ENCODE assay signal across 31 cellular contexts in the genomic region with DNA sequence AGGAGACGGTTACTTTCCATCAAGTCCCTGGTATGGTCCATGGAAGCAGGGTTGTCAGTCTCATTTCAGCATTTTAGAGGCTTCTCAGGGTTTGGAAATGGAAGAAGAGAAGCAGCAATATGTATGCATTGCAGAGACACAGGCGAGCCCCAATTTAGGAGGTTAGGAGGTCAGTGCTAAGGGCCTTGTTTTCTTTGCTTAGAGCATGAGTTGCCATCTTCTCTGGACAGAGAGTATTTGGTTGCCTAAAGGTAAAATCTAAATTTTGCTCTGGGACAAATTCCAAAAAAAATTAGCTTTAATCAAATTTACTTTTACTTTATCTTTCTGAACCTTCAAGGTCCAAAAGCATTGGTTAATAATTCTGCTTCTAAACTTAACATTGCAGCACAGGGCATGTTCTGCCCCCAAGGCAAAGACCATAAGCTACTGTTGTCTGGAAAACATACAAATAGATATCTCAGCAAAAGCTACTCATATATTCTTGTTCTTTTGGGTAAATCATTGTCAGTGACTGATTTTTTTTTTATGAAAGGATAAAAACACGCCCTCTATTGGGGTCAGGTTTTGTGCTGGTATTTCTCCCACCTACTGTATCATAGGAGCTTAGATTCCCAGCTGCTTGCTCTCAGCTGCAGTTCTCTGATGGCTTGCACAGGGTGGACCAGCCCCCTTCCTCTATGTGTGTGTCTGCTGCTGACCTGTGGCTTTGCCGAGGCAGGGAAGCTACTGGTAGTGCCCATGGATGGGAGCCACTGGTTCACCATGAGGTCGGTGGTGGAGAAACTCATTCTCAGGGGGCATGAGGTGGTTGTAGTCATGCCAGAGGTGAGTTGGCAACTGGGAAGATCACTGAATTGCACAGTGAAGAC. TPM values are rescaled to one million over a fixed set of nuclear protein-coding genes. Genes with fewer than 3 reads are reported as not detected.
"Had no signal": no experiment of that assay in that cellular context is flagged by ENCODE, and none has a peak within 500 bp of the region (broad histone marks: within the 10 kb centered on the region; RNA-seq: fewer than 3 reads in every experiment).

UGT1A9 (plus strand) TSS at position 609 of the 872 bp plus-strand sequence; CDS start at position 646, 37 bp downstream.

- DNase-seq: activated CD4-positive, alpha-beta T cell treated with anti-CD3 and anti-CD28 coated beads for 36 hours; activated CD4-positive, alpha-beta T cell treated with anti-CD3 and anti-CD28 coated beads, Interleukin-2, amount 10 ng/mL, durations not matched to agents 7 days and 5 days; activated CD4-positive, alpha-beta T cell treated with anti-CD3 and anti-CD28 coated beads, Interleukin-2, amount 50 U/mL, for 48 hours; activated CD8-positive, alpha-beta T cell treated with anti-CD3 and anti-CD28 coated beads, Interleukin-2, amount 10 ng/mL, durations not matched to agents 7 days and 5 days; activated gamma-delta T cell treated with Interleukin-2 at 50 U/mL for 16 hours; activated naive CD4-positive, alpha-beta T cell treated with anti-CD3 and anti-CD28 coated beads for 36 hours; activated T-cell treated with anti-CD3 and anti-CD28 coated beads, Interleukin-2, amount 50 U/mL, for 4 hours; adrenal gland; body of pancreas; Kasumi-1; KG1; MG63; NCI-H1048; NCI-H1436 treated with DMSO at 0.1 percent for 48 hours; NCI-H1694 treated with DMSO at 0.1 percent for 48 hours; NCI-H2029; NCI-H345; NCI-H524 treated with DMSO at 0.1 percent for 48 hours; NK-92 treated with Interleukin-12 subunit alpha and Interleukin-12 subunit beta, amount 100 ng/mL, for 24 hours; SHP77; SK-N-SH had no signal

- ATAC-seq: activated CD4-positive, alpha-beta T cell treated with anti-CD3 and anti-CD28 coated beads for 36 hours; activated CD8-positive, alpha-beta T cell treated with anti-CD3 and anti-CD28 coated beads, Interleukin-2, amount 10 ng/mL, durations not matched to agents 7 days and 5 days; activated naive CD4-positive, alpha-beta T cell treated with anti-CD3 and anti-CD28 coated beads, Interleukin-2, amount 50 U/mL, for 72 hours; activated T-cell treated with anti-CD3 and anti-CD28 coated beads, Interleukin-2, amount 50 U/mL, for 4 hours; body of pancreas had no signal

- H3K36me3 ChIP-seq: adrenal gland, breast epithelium, MG63, SJSA1 had no signal

- H3K9me3 Mint-ChIP-seq: activated CD4-positive, alpha-beta T cell treated with anti-CD3 and anti-CD28 coated beads, Interleukin-2, amount 10 ng/mL, durations not matched to agents 7 days and 5 days; activated T-helper 1 cell treated with anti-CD3 and anti-CD28 coated beads, Interleukin-12 subunit alpha, Interleukin-12 subunit beta, Interleukin-2, Interleukin-4 antibody, amounts not matched to agents 30 ng/mL and 10 ng/mL and 1 ng/mL, durations not matched to agents 14 hours and 24 hours and 36 hours; T-helper 1 cell treated with Interleukin-12 subunit alpha and Interleukin-12 subunit beta and Interleukin-4 antibody, amounts not matched to agents 30 μg/mL and 1 μg/mL, for 36 hours; T-helper 2 cell treated with Interferon-gamma antibody and Interleukin-4, amounts not matched to agents 5 μg/mL and 100 μg/mL, for 36 hours had no signal

- H3K27me3 ChIP-seq: body of pancreas, breast epithelium, MG63, SJSA1 had no signal

- H3K9ac ChIP-seq: SK-N-SH had no signal

- H3K4me1 Mint-ChIP-seq: activated CD4-positive, alpha-beta T cell treated with anti-CD3 and anti-CD28 coated beads for 36 hours; activated CD4-positive, alpha-beta T cell treated with anti-CD3 and anti-CD28 coated beads, Interleukin-2, amount 10 ng/mL, durations not matched to agents 7 days and 5 days had no signal

- H3K4me1 ChIP-seq: adrenal gland, body of pancreas, breast epithelium, SJSA1 had no signal

- H3K4me3 Mint-ChIP-seq: activated CD4-positive, alpha-beta T cell treated with anti-CD3 and anti-CD28 coated beads for 36 hours; activated CD4-positive, alpha-beta T cell treated with anti-CD3 and anti-CD28 coated beads, Interleukin-2, amount 10 ng/mL, durations not matched to agents 7 days and 5 days; activated CD8-positive, alpha-beta T cell treated with anti-CD3 and anti-CD28 coated beads, Interleukin-2, amount 10 ng/mL, durations not matched to agents 7 days and 5 days; activated naive CD4-positive, alpha-beta T cell treated with anti-CD3 and anti-CD28 coated beads for 36 hours; activated T-cell treated with anti-CD3 and anti-CD28 coated beads, Interleukin-2, amount 50 U/mL, for 4 hours; activated T-helper 1 cell treated with anti-CD3 and anti-CD28 coated beads, Interleukin-12 subunit alpha, Interleukin-12 subunit beta, Interleukin-2, Interleukin-4 antibody, amounts not matched to agents 30 ng/mL and 10 ng/mL and 1 ng/mL, durations not matched to agents 14 hours and 24 hours and 36 hours; T-helper 1 cell treated with Interleukin-12 subunit alpha and Interleukin-12 subunit beta and Interleukin-4 antibody, amounts not matched to agents 30 μg/mL and 1 μg/mL, for 36 hours; T-helper 2 cell treated with Interferon-gamma antibody and Interleukin-4, amounts not matched to agents 5 μg/mL and 100 μg/mL, for 36 hours had no signal

- H3K27ac Mint-ChIP-seq: activated CD4-positive, alpha-beta T cell treated with anti-CD3 and anti-CD28 coated beads for 36 hours; activated CD4-positive, alpha-beta T cell treated with anti-CD3 and anti-CD28 coated beads, Interleukin-2, amount 10 ng/mL, durations not matched to agents 7 days and 5 days; activated CD8-positive, alpha-beta T cell treated with anti-CD3 and anti-CD28 coated beads, Interleukin-2, amount 10 ng/mL, durations not matched to agents 7 days and 5 days; activated naive CD4-positive, alpha-beta T cell treated with anti-CD3 and anti-CD28 coated beads for 36 hours; activated T-helper 1 cell treated with anti-CD3 and anti-CD28 coated beads, Interleukin-12 subunit alpha, Interleukin-12 subunit beta, Interleukin-2, Interleukin-4 antibody, amounts not matched to agents 30 ng/mL and 10 ng/mL and 1 ng/mL, durations not matched to agents 14 hours and 24 hours and 36 hours; T-helper 1 cell treated with Interleukin-12 subunit alpha and Interleukin-12 subunit beta and Interleukin-4 antibody, amounts not matched to agents 30 μg/mL and 1 μg/mL, for 36 hours; T-helper 2 cell treated with Interferon-gamma antibody and Interleukin-4, amounts not matched to agents 5 μg/mL and 100 μg/mL, for 36 hours had no signal

- H3K9me3 ChIP-seq: adrenal gland, body of pancreas, breast epithelium, MG63, SJSA1, SK-N-SH had no signal

- H3K4me2 ChIP-seq: SK-N-SH had no signal

- H3K27ac ChIP-seq: adrenal gland, body of pancreas, breast epithelium, SJSA1 had no signal

- H3K4me3 ChIP-seq: adrenal gland, body of pancreas, breast epithelium, MG63, SJSA1 had no signal

RNA-seq across cellular contexts. Expression of gene UGT1A9, which starts in this region (rescaled TPM):
- total RNA-seq: activated CD4-positive, alpha-beta T cell treated with anti-CD3 and anti-CD28 coated beads for 36 hours; activated CD4-positive, alpha-beta T cell treated with anti-CD3 and anti-CD28 coated beads, Interleukin-2, amount 10 ng/mL, durations not matched to agents 7 days and 5 days; activated CD8-positive, alpha-beta T cell treated with anti-CD3 and anti-CD28 coated beads, Interleukin-2, amount 10 ng/mL, durations not matched to agents 7 days and 5 days; activated naive CD4-positive, alpha-beta T cell treated with anti-CD3 and anti-CD28 coated beads for 36 hours; activated naive CD4-positive, alpha-beta T cell treated with anti-CD3 and anti-CD28 coated beads, Interleukin-2, amount 50 U/mL, for 72 hours; activated T-cell treated with anti-CD3 and anti-CD28 coated beads, Interleukin-2, amount 50 U/mL, for 4 hours; activated T-helper 1 cell treated with anti-CD3 and anti-CD28 coated beads, Interleukin-12 subunit alpha, Interleukin-12 subunit beta, Interleukin-2, Interleukin-4 antibody, amounts not matched to agents 30 ng/mL and 10 ng/mL and 1 ng/mL, durations not matched to agents 14 hours and 24 hours and 36 hours; adrenal gland; astrocyte; body of pancreas; breast epithelium; cardiac septum; NCI-H460; RPMI7951; SJSA1 had no signal
